In the genomic region with DNA sequence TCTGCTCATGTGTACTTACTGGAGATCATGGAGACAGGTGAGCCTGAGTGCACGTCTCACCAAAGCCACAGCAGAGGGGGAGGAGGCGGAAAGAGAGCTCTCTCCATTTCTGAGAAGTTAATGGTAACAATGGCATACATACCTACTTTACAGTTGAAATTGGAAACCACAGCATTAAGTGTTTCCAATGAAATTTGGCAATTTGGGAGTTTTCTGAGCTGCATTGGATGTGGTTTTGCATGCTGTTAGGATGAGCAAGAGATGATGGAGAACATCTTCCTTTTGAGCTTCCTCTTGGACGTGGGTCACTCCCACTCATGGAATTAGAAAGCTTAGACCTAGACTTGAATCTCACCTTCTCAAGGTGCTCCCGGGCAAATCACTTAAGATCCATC, we compare ENCODE assay signal across 14 cellular contexts. TPM values are rescaled to one million over a fixed set of nuclear protein-coding genes. Genes with fewer than 3 reads are reported as not detected.
DNase-seq lines count a peak whose midpoint lies in the region; ATAC-seq and TF ChIP-seq lines count a peak whose summit lies in the region.
"Had no signal": no experiment of that assay in that cellular context is flagged by ENCODE, and none has a peak within 500 bp of the region (broad histone marks: within the 10 kb centered on the region; RNA-seq: fewer than 3 reads in every experiment).

No MANE protein-coding gene starts in this region.

- peaks cover 26 to 27% of the 10 kb centered on the region in 2 donors for H3K4me1 Mint-ChIP-seq in natural killer cell
- peaks cover 19 to 46% of the 10 kb centered on the region in 2 donors for H3K4me1 Mint-ChIP-seq in natural killer cell treated with Interleukin-12 subunit alpha and Interleukin-12 subunit beta and Interleukin-15 and Interleukin-18, amount 100 ng/mL, for 72 hours (ENCODE audit: low read depth in 2 of 2)

- no peak overlapping the region for H3K4me3 Mint-ChIP-seq in natural killer cell
- H3K4me3 Mint-ChIP-seq in natural killer cell treated with Interleukin-12 subunit alpha and Interleukin-12 subunit beta and Interleukin-15 and Interleukin-18, amount 100 ng/mL, for 72 hours = no peak overlapping the region

- DNase-seq in natural killer cell (no peak), RPMI7951 (ENCODE audit: low read depth) (peak; percentile 60), fibroblast of mammary gland (ENCODE audit: low read depth) (peak; percentile 7), DMS153 treated with DMSO at 0.1 percent for 48 hours (lab: John Stamatoyannopoulos, UW; ENCODE audit: unreplicated experiment) (no peak)
- no peak for DNase-seq in natural killer cell treated with Interleukin-12 subunit alpha and Interleukin-12 subunit beta and Interleukin-15 and Interleukin-18, amount 100 ng/mL, for 72 hours (ENCODE audit: low spot score)
- DNase-seq: NCI-H1436, NCI-H2171, NCI-H524 treated with DMSO at 0.1 percent for 48 hours, sigmoid colon had no signal

- no peaks in the 10 kb centered on the region for H3K36me3 Mint-ChIP-seq in natural killer cell
- no peaks in the 10 kb centered on the region for H3K36me3 Mint-ChIP-seq in natural killer cell treated with Interleukin-12 subunit alpha and Interleukin-12 subunit beta and Interleukin-15 and Interleukin-18, amount 100 ng/mL, for 72 hours
- H3K36me3 Mint-ChIP-seq: CD4-positive, alpha-beta memory T cell had no signal

- no peak overlapping the region for H3K4me3 ChIP-seq in fibroblast of mammary gland (ENCODE audit: control insufficient read depth, low read depth, low read length)
- H3K4me3 ChIP-seq: sigmoid colon, testis had no signal

- no peak for TF ChIP-seq CTCF in natural killer cell (IDR thresholded peaks at IDR 0.05)
- no peak for TF ChIP-seq CTCF in fibroblast of mammary gland (conservative IDR thresholded peaks at IDR 0.05; ENCODE audit: control insufficient read depth, insufficient read depth, low read depth, low read length)

- peaks cover 0 to 3% of the 10 kb centered on the region in 2 donors for H3K27me3 Mint-ChIP-seq in natural killer cell (ENCODE audit: low read depth in 2 of 2)
- no peaks in the 10 kb centered on the region for H3K27me3 Mint-ChIP-seq in natural killer cell treated with Interleukin-12 subunit alpha and Interleukin-12 subunit beta and Interleukin-15 and Interleukin-18, amount 100 ng/mL, for 72 hours
- H3K27me3 Mint-ChIP-seq: CD4-positive, alpha-beta memory T cell had no signal

- H3K9me3 Mint-ChIP-seq in natural killer cell = no peaks in the 10 kb centered on the region
- no peaks in the 10 kb centered on the region for H3K9me3 Mint-ChIP-seq in natural killer cell treated with Interleukin-12 subunit alpha and Interleukin-12 subunit beta and Interleukin-15 and Interleukin-18, amount 100 ng/mL, for 72 hours
- H3K9me3 Mint-ChIP-seq: CD4-positive, alpha-beta memory T cell had no signal

- peak overlapping the region; percentile 34 to 52 for H3K27ac Mint-ChIP-seq in natural killer cell
- H3K27ac Mint-ChIP-seq in natural killer cell treated with Interleukin-12 subunit alpha and Interleukin-12 subunit beta and Interleukin-15 and Interleukin-18, amount 100 ng/mL, for 72 hours = peak overlapping the region in 1 of 2 donors; percentile 86

- intact Hi-C loops in natural killer cell (cut with micrococcal nuclease) = loop anchor here (1.0 to 10.0 kb wide), 2 partner anchors 61 to 136 kb away; no protein-coding TSS in a partner anchor

- no peak for ATAC-seq in natural killer cell
- ATAC-seq in natural killer cell treated with Interleukin-12 subunit alpha and Interleukin-12 subunit beta and Interleukin-15 and Interleukin-18, amount 100 ng/mL, for 72 hours = no peak
- no peak for ATAC-seq in GM18861 (IDR thresholded peaks at IDR 0.05; ENCODE audit: unreplicated experiment)
- no peak for ATAC-seq in HG02623 (IDR thresholded peaks at IDR 0.05; ENCODE audit: unreplicated experiment)
- no peak for ATAC-seq in HG02870 (IDR thresholded peaks at IDR 0.05; ENCODE audit: unreplicated experiment)

RNA-seq across cellular contexts. Expression of a gene that starts 25.5 kb away (rescaled TPM):
- not detected for total RNA-seq in natural killer cell
- total RNA-seq in natural killer cell treated with Interleukin-12 subunit alpha and Interleukin-12 subunit beta and Interleukin-15 and Interleukin-18, amount 100 ng/mL, for 72 hours = not detected
- total RNA-seq in RPMI7951 (2014; rRNA removed; shearing (Covaris generic)) = 0.36 and 0.49 TPM in 2 replicates
- total RNA-seq: CD4-positive, alpha-beta memory T cell; sigmoid colon had no signal

RNA-seq across cellular contexts. Expression of a gene that starts 48.9 kb away (rescaled TPM):
- 100 to 1,000 TPM in 2 of 3 donors, 10 to 100 TPM in 1; 92.6 to 250 (median 110) TPM for total RNA-seq in natural killer cell
- 10 to 100 TPM in 1 of 2 donors, 1 to 10 TPM in 1; 1.8 to 12.0 TPM for total RNA-seq in natural killer cell treated with Interleukin-12 subunit alpha and Interleukin-12 subunit beta and Interleukin-15 and Interleukin-18, amount 100 ng/mL, for 72 hours
- 57.5 and 71.6 TPM in 2 replicates for total RNA-seq in RPMI7951 (2014; rRNA removed; shearing (Covaris generic))

Comparison
In these comparisons a context has a peak if more than half of its experiments do, and no peak if none do; other contexts are left out.
1. DNase-seq: peak in RPMI7951 (single experiment) and fibroblast of mammary gland (single experiment); none in natural killer cell (single experiment), natural killer cell treated with Interleukin-12 subunit alpha and Interleukin-12 subunit beta and Interleukin-15 and Interleukin-18, amount 100 ng/mL, for 72 hours (single experiment) and DMS153 treated with DMSO at 0.1 percent for 48 hours (single experiment).